In genomic region chr19:16970821-16971220, GRCh38 we compare ENCODE assay signal across 19 cellular contexts. TPM values are rescaled to one million over a fixed set of nuclear protein-coding genes. Genes with fewer than 3 reads are reported as not detected.
"Had no signal": no experiment of that assay in that cellular context is flagged by ENCODE, and none has a peak within 500 bp of the region (broad histone marks: within the 10 kb centered on the region; RNA-seq: fewer than 3 reads in every experiment).

No MANE protein-coding gene starts in this region.

- H3K27me3 ChIP-seq: dorsolateral prefrontal cortex, tibial artery had no signal

- H3K36me3 ChIP-seq: tibial artery had no signal

- DNase-seq: cortex of kidney; effector CD8-positive, alpha-beta T cell; foreskin melanocyte; hippocampal formation; left colon; left ventricle myocardium superior; natural killer cell; right cardiac atrium; stimulated activated CD4-positive, alpha-beta T cell treated with anti-CD3 and anti-CD28 coated beads, Interleukin-15, amount 100 ng/mL, for 24 hours; stimulated activated CD4-positive, alpha-beta T cell treated with anti-CD3 and anti-CD28 coated beads, Interleukin-1b, Interleukin-23, amount 100 ng/mL, for 48 hours; stimulated activated CD4-positive, alpha-beta T cell treated with anti-CD3 and anti-CD28 coated beads, Interleukin-4, amount 100 ng/mL, for 24 hours; tibial artery had no signal

- H3K9me3 Mint-ChIP-seq: natural killer cell had no signal

- H3K27ac ChIP-seq: dorsolateral prefrontal cortex, tibial artery had no signal

- H3K27me3 Mint-ChIP-seq: progenitor cell of endocrine pancreas; stimulated activated naive CD8-positive, alpha-beta T cell treated with anti-CD3 and anti-CD28 coated beads, Interleukin-15, Interleukin-2, amounts not matched to agents 100 ng/mL and 50 ng/mL, for 24 hours had no signal

- H3K4me3 Mint-ChIP-seq: mesothelial cell of epicardium; natural killer cell; neural crest cell; stimulated activated memory B cell treated with anti-CD40 and anti-IgM and Interleukin-4, amounts not matched to agents 10 μg/mL and 1 μg/mL and 100 μg/mL, for 72 hours; stimulated activated naive CD8-positive, alpha-beta T cell treated with anti-CD3 and anti-CD28 coated beads, Interleukin-15, Interleukin-2, amounts not matched to agents 100 ng/mL and 50 ng/mL, for 24 hours had no signal

- H3K4me3 ChIP-seq: dorsolateral prefrontal cortex, tibial artery had no signal

- H3K4me1 Mint-ChIP-seq: mesothelial cell of epicardium; natural killer cell; neural crest cell; stimulated activated memory B cell treated with anti-CD40 and anti-IgM and Interleukin-4, amounts not matched to agents 10 μg/mL and 1 μg/mL and 100 μg/mL, for 72 hours had no signal

- H3K27ac Mint-ChIP-seq: mesothelial cell of epicardium; natural killer cell; progenitor cell of endocrine pancreas; stimulated activated memory B cell treated with anti-CD40 and anti-IgM and Interleukin-4, amounts not matched to agents 10 μg/mL and 1 μg/mL and 100 μg/mL, for 72 hours; stimulated activated naive CD8-positive, alpha-beta T cell treated with anti-CD3 and anti-CD28 coated beads, Interleukin-15, Interleukin-2, amounts not matched to agents 100 ng/mL and 50 ng/mL, for 24 hours had no signal

- ATAC-seq: left colon; left ventricle myocardium superior; right cardiac atrium; stimulated activated memory B cell treated with anti-CD40 and anti-IgM and Interleukin-4, amounts not matched to agents 10 μg/mL and 1 μg/mL and 100 μg/mL, for 72 hours had no signal

- H3K36me3 Mint-ChIP-seq: natural killer cell; stimulated activated memory B cell treated with anti-CD40 and anti-IgM and Interleukin-4, amounts not matched to agents 10 μg/mL and 1 μg/mL and 100 μg/mL, for 72 hours had no signal

- H3K4me1 ChIP-seq: tibial artery had no signal

RNA-seq across cellular contexts. Expression of gene CPAMD8, which starts 55.8 kb away (rescaled TPM):
- total RNA-seq: myocyte had no signal
